Comparison of ENCODE assay signal across 1 cellular context in the genomic region with DNA sequence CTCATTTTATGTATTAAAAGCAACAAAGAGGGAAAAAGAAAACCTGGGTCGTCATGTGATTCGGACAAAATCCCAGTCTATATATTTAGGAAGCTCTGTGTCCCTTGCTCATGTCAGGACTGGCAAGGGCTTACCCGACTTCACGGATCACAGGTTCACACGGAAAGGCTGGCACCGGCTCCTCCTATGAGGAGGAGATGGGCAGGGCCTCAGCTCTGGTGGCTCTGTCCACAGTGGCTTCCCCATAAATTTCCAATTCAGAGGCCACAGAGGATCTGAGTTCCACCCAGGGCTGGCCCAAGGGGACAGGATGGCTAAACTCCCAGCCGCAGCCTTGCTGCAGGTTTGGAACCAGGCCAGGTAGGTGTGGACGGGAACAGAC.
TF ChIP-seq lines count a peak whose summit lies in the region.

No MANE protein-coding gene starts in this region.

TF ChIP-seq in SK-N-SH treated with all-trans-retinoic acid at 6 μM for 48 hours, 23 proteins besides CTCF, POLR2A, EP300 and RAD21:
- no peak for TF ChIP-seq ZC3H10 (CRISPR knock-in tag; IDR thresholded peaks at IDR 0.05)
- no peak for TF ChIP-seq ZFP3 (CRISPR knock-in tag; IDR thresholded peaks at IDR 0.05)
- no peak for TF ChIP-seq BACH2 (CRISPR knock-in tag; IDR thresholded peaks at IDR 0.05; ENCODE audit: borderline replicate concordance)
- TF ChIP-seq PATZ1 (CRISPR knock-in tag; IDR thresholded peaks at IDR 0.05; ENCODE audit: borderline replicate concordance), result no peak
- no peak for TF ChIP-seq SNAI2 (CRISPR knock-in tag; IDR thresholded peaks at IDR 0.05)
TF ChIP-seq in SK-N-SH treated with all-trans-retinoic acid at 6 μM for 48 hours: peak in this region for 0.
